Comparison of ENCODE assay signal across 8 cellular contexts in genomic region chr4:163166041-163166579, GRCh38. TPM values are rescaled to one million over a fixed set of nuclear protein-coding genes. Genes with fewer than 3 reads are reported as not detected.
A peak's percentile ranks its signal among the peaks of the same experiment; 100 is the strongest.
DNase-seq lines count a peak whose midpoint lies in the region; ATAC-seq and TF ChIP-seq lines count a peak whose summit lies in the region.

No MANE protein-coding gene starts in this region.

- no peak for TF ChIP-seq CTCF in AG04450 (IDR thresholded peaks at IDR 0.05; ENCODE audit: low read depth, low read length)
- no peak for TF ChIP-seq CTCF in gastroesophageal sphincter (IDR thresholded peaks at IDR 0.05)
- no peak for TF ChIP-seq CTCF in thoracic aorta (IDR thresholded peaks at IDR 0.05)

- DNase-seq in AG04450 (ENCODE audit: low read depth, low spot score): no peak
- DNase-seq in RPMI7951 (ENCODE audit: low read depth): peak; percentile 40
- DNase-seq in activated effector memory CD4-positive, alpha-beta T cell treated with anti-CD3 and anti-CD28 coated beads, Interleukin-2, amount 50 U/mL, for 16 hours: peak; percentile 83
- DNase-seq in occipital lobe (lab: John Stamatoyannopoulos, UW): peak; percentile 45
- peak; percentile 25 for DNase-seq in thoracic aorta (ENCODE audit: low spot score)

- TF ChIP-seq POLR2A in gastroesophageal sphincter (IDR thresholded peaks at IDR 0.05): no peak

- H3K9me3 ChIP-seq in AG04450 (ENCODE audit: control insufficient read depth, insufficient read depth, low read length): no peaks in the 10 kb centered on the region
- no peaks in the 10 kb centered on the region for H3K9me3 ChIP-seq in gastroesophageal sphincter
- no peaks in the 10 kb centered on the region for H3K9me3 ChIP-seq in thoracic aorta

- H3K4me1 ChIP-seq in gastroesophageal sphincter (peaks cover 3 to 51% (median 5%) of the 10 kb centered on the region in 3 donors), thoracic aorta (ENCODE audit: control insufficient read depth in 1 of 2, low read depth in 2 of 2) (peaks cover 12 to 23% of the 10 kb centered on the region in 2 donors)

- CTCF ChIA-PET in AG04450 (lab: Charles Lee): interaction anchor here (0.7 to 1.6 kb wide), 3 partner anchors 20 to 59 kb away, joined by 3 read pairs; no protein-coding TSS in a partner anchor

- no peaks in the 10 kb centered on the region for H3K27me3 ChIP-seq in AG04450 (ENCODE audit: control insufficient read depth, insufficient read depth, low read length)
- no peaks in the 10 kb centered on the region for H3K27me3 ChIP-seq in gastroesophageal sphincter
- no peaks in the 10 kb centered on the region for H3K27me3 ChIP-seq in thoracic aorta (replicated peaks; ENCODE audit: insufficient read depth)

- POLR2A ChIA-PET in AG04450 (lab: Yijun Ruan, JAX): interaction anchor here (1.2 kb wide), 1 partner anchor 9 kb away, joined by 9 read pairs; no protein-coding TSS in a partner anchor

- H3K27ac ChIP-seq in AG04450 (ENCODE audit: low read depth, low read length) (peak overlapping the region; percentile 89), gastroesophageal sphincter (peak overlapping the region; percentile 91 to 96 (median 94)), thoracic aorta (peak overlapping the region; percentile 86 to 91)

- H3K36me3 ChIP-seq in gastroesophageal sphincter (peaks cover 0 to 28% of the 10 kb centered on the region in 2 donors), thoracic aorta (no peaks in the 10 kb centered on the region)

- TF ChIP-seq EP300 in gastroesophageal sphincter (IDR thresholded peaks at IDR 0.05): no peak

- WGBS in gastroesophageal sphincter (ENCODE audit: low coverage in 1 of 2), 2 donors: 0% methylated on average over 7 to 10 of the region's 41 CpGs

- peak; percentile 62 for ATAC-seq in GM18867 (IDR thresholded peaks at IDR 0.05; ENCODE audit: unreplicated experiment)
- peak; percentile 44 for ATAC-seq in HG03103 (IDR thresholded peaks at IDR 0.05; ENCODE audit: low read depth, unreplicated experiment)
- peak; percentile 76 for ATAC-seq in gastroesophageal sphincter
- ATAC-seq in thoracic aorta (ENCODE audit: insufficient number of reproducible peaks, low FRiP score, low read depth): peak; percentile 33

- peak overlapping the region; percentile 85 for H3K4me3 ChIP-seq in AG04450 (ENCODE audit: low read depth, low read length)
- H3K4me3 ChIP-seq in gastroesophageal sphincter: peak overlapping the region; percentile 89 to 91
- H3K4me3 ChIP-seq in thoracic aorta: peak overlapping the region; percentile 82

RNA-seq across cellular contexts. Expression of gene NAF1, which starts 0.6 kb away (rescaled TPM):
- polyA plus RNA-seq in AG04450 (2011; rRNA removed): 8.0 and 10.7 TPM in 2 replicates
- 6.2 and 7.7 TPM in 2 replicates for polyA minus RNA-seq in AG04450 (2011; rRNA and poly(A)+ RNA removed)
- total RNA-seq in RPMI7951 (2014; rRNA removed; shearing (Covaris generic)): 4.3 and 5.5 TPM in 2 replicates
- total RNA-seq in gastroesophageal sphincter (10 to 100 TPM; 14.6 to 27.6 (median 21.4) TPM), occipital lobe (16.5 TPM), thoracic aorta (10 to 100 TPM; 21.7 to 29.8 TPM)
